In genomic region chr6:85453052-85453451, GRCh38 we compare ENCODE assay signal across 15 cellular contexts. TPM values are rescaled to one million over a fixed set of nuclear protein-coding genes. Genes with fewer than 3 reads are reported as not detected.
A peak's percentile ranks its signal among the peaks of the same experiment; 100 is the strongest.
DNase-seq lines count a peak whose midpoint lies in the region; ATAC-seq and TF ChIP-seq lines count a peak whose summit lies in the region.
"Had no signal": no experiment of that assay in that cellular context is flagged by ENCODE, and none has a peak within 500 bp of the region (broad histone marks: within the 10 kb centered on the region; RNA-seq: fewer than 3 reads in every experiment).

No MANE protein-coding gene starts in this region.

- no peak overlapping the region for H3K9ac ChIP-seq in smooth muscle cell (ENCODE audit: low read depth)
- H3K9ac ChIP-seq: neural progenitor cell had no signal

- peaks cover 13 to 57% (median 29%) of the 10 kb centered on the region in 3 donors for H3K4me1 ChIP-seq in esophagus squamous epithelium
- no peaks in the 10 kb centered on the region for H3K4me1 ChIP-seq in smooth muscle cell (ENCODE audit: low read depth)
- H3K4me1 ChIP-seq: neural progenitor cell had no signal

- intact Hi-C loops in activated CD4-positive, alpha-beta T cell treated with anti-CD3 and anti-CD28 coated beads, Interleukin-2, amount 10 ng/mL, durations not matched to agents 24 days and 14 days (cut with micrococcal nuclease) = loop anchor here (5.0 kb wide), 1 partner anchor 51 kb away; no protein-coding TSS in a partner anchor
- intact Hi-C loops in activated B cell treated with CpG ODN at 0.5 μM for 24 hours (cut with micrococcal nuclease) (no loop called here), esophagus squamous epithelium (cut with DNase I) (no loop called here)

- H3K79me2 ChIP-seq in smooth muscle cell (ENCODE audit: low read depth) = peaks cover 84% of the 10 kb centered on the region

- POLR2A ChIA-PET in activated B cell treated with CpG ODN at 0.5 μM for 24 hours (lab: Charles Lee) = no interaction called here

- H3K9me3 ChIP-seq in esophagus squamous epithelium (no peaks in the 10 kb centered on the region), smooth muscle cell (replicated peaks; ENCODE audit: low read depth) (no peaks in the 10 kb centered on the region)
- H3K9me3 ChIP-seq: upper lobe of right lung had no signal

- H3F3A ChIP-seq in smooth muscle cell (ENCODE audit: low read depth) = no peaks in the 10 kb centered on the region

- CTCF ChIA-PET in activated B cell treated with CpG ODN at 0.5 μM for 24 hours (lab: Charles Lee) = interaction anchor here (1.0 kb wide), 1 partner anchor 30 kb away, joined by 5 read pairs; no protein-coding TSS in a partner anchor

- TF ChIP-seq CTCF in activated B cell treated with CpG ODN at 0.5 μM for 24 hours (IDR thresholded peaks at IDR 0.05) (no peak), esophagus squamous epithelium (IDR thresholded peaks at IDR 0.05) (no peak), smooth muscle cell (IDR thresholded peaks at IDR 0.05; ENCODE audit: borderline replicate concordance, insufficient read depth, poor library complexity, severe bottlenecking) (no peak)

- peaks cover 79% of the 10 kb centered on the region for H3K4me1 Mint-ChIP-seq in activated CD4-positive, alpha-beta T cell treated with anti-CD3 and anti-CD28 coated beads, Interleukin-2, amount 10 ng/mL, durations not matched to agents 24 days and 14 days
- peaks cover 92% of the 10 kb centered on the region for H3K4me1 Mint-ChIP-seq in activated B cell treated with CpG ODN at 0.5 μM for 24 hours

- peaks cover 0 to 33% (median 0%) of the 10 kb centered on the region in 4 donors for H3K27me3 ChIP-seq in esophagus squamous epithelium
- no peaks in the 10 kb centered on the region for H3K27me3 ChIP-seq in smooth muscle cell (ENCODE audit: low read depth)

- no peak for ATAC-seq in activated B cell treated with CpG ODN at 0.5 μM for 24 hours (ENCODE audit: low read depth)
- no peak for ATAC-seq in GM18873 (IDR thresholded peaks at IDR 0.05; ENCODE audit: low FRiP score, unreplicated experiment)
- ATAC-seq in HG03354 (IDR thresholded peaks at IDR 0.05; ENCODE audit: poor library complexity, severe bottlenecking, unreplicated experiment) = no peak
- ATAC-seq: upper lobe of right lung had no signal

- peaks cover 43% of the 10 kb centered on the region for H3K36me3 Mint-ChIP-seq in activated CD4-positive, alpha-beta T cell treated with anti-CD3 and anti-CD28 coated beads, Interleukin-2, amount 10 ng/mL, durations not matched to agents 24 days and 14 days (ENCODE audit: low read depth)
- peaks cover 4% of the 10 kb centered on the region for H3K36me3 Mint-ChIP-seq in activated B cell treated with CpG ODN at 0.5 μM for 24 hours (ENCODE audit: low read depth)
- H3K36me3 Mint-ChIP-seq: neural progenitor cell had no signal

- WGBS in esophagus squamous epithelium, 2 donors = 83 to 100% methylated on average over 2 of the region's 2 CpGs
- 88% methylated on average over 2 of the region's 2 CpGs for WGBS in smooth muscle cell (ENCODE audit: low lambda C conversion rate)

- H4K20me1 ChIP-seq in smooth muscle cell (ENCODE audit: low read depth) = peaks cover 33% of the 10 kb centered on the region

- no peak for DNase-seq in activated CD4-positive, alpha-beta T cell treated with anti-CD3 and anti-CD28 coated beads, Interleukin-2, amount 10 ng/mL, durations not matched to agents 24 days and 14 days
- DNase-seq in activated CD4-positive, alpha-beta T cell treated with anti-CD3 and anti-CD28 coated beads, Interleukin-2, amount 50 U/mL, for 4 hours = no peak
- DNase-seq in activated B cell treated with CpG ODN at 0.5 μM for 24 hours = no peak
- no peak for DNase-seq in esophagus squamous epithelium (lab: John Stamatoyannopoulos, UW)
- DNase-seq in smooth muscle cell (lab: John Stamatoyannopoulos, UW; ENCODE audit: unreplicated experiment) = no peak
- no peak for DNase-seq in NCI-H2227 treated with DMSO at 0.1 percent for 48 hours (lab: John Stamatoyannopoulos, UW)
- DNase-seq: central memory CD4-positive, alpha-beta T cell; GOT3; kidney glomerular epithelial cell; NCI-H1048; NCI-H510A treated with DMSO at 0.1 percent for 48 hours; upper lobe of right lung had no signal

- H2AFZ ChIP-seq in smooth muscle cell (ENCODE audit: low read depth) = no peak overlapping the region
- H2AFZ ChIP-seq: neural progenitor cell had no signal

- H3K9me3 Mint-ChIP-seq in activated CD4-positive, alpha-beta T cell treated with anti-CD3 and anti-CD28 coated beads, Interleukin-2, amount 10 ng/mL, durations not matched to agents 24 days and 14 days = no peaks in the 10 kb centered on the region
- no peaks in the 10 kb centered on the region for H3K9me3 Mint-ChIP-seq in activated B cell treated with CpG ODN at 0.5 μM for 24 hours
- H3K9me3 Mint-ChIP-seq: neural progenitor cell had no signal

- H3K4me2 ChIP-seq in smooth muscle cell = peak overlapping the region; percentile 97
- H3K4me2 ChIP-seq: neural progenitor cell had no signal

- peak overlapping the region; percentile 54 for H3K27ac Mint-ChIP-seq in activated CD4-positive, alpha-beta T cell treated with anti-CD3 and anti-CD28 coated beads, Interleukin-2, amount 10 ng/mL, durations not matched to agents 24 days and 14 days
- H3K27ac Mint-ChIP-seq in activated B cell treated with CpG ODN at 0.5 μM for 24 hours = peak overlapping the region; percentile 65
- H3K27ac Mint-ChIP-seq: neural progenitor cell had no signal

- H3K4me3 Mint-ChIP-seq in activated CD4-positive, alpha-beta T cell treated with anti-CD3 and anti-CD28 coated beads, Interleukin-2, amount 10 ng/mL, durations not matched to agents 24 days and 14 days = peak overlapping the region; percentile 87
- H3K4me3 Mint-ChIP-seq in activated B cell treated with CpG ODN at 0.5 μM for 24 hours = peak overlapping the region; percentile 16
- H3K4me3 Mint-ChIP-seq: neural progenitor cell had no signal

- H3K36me3 ChIP-seq in esophagus squamous epithelium = no peaks in the 10 kb centered on the region
- H3K36me3 ChIP-seq in smooth muscle cell (ENCODE audit: low read depth) = no peaks in the 10 kb centered on the region
- H3K36me3 ChIP-seq: neural progenitor cell, upper lobe of right lung had no signal

- H3K27me3 Mint-ChIP-seq in activated CD4-positive, alpha-beta T cell treated with anti-CD3 and anti-CD28 coated beads, Interleukin-2, amount 10 ng/mL, durations not matched to agents 24 days and 14 days = peaks cover 9% of the 10 kb centered on the region
- H3K27me3 Mint-ChIP-seq in activated B cell treated with CpG ODN at 0.5 μM for 24 hours = peaks cover 8% of the 10 kb centered on the region

- TF ChIP-seq POLR2A in esophagus squamous epithelium (IDR thresholded peaks at IDR 0.05) = no peak

- H3K4me3 ChIP-seq in esophagus squamous epithelium (no peak overlapping the region), smooth muscle cell (no peak overlapping the region)
- H3K4me3 ChIP-seq: neural progenitor cell, upper lobe of right lung had no signal

- H3K27ac ChIP-seq in esophagus squamous epithelium (peak overlapping the region in 3 of 4 donors; percentile 5 to 48 (median 36)), smooth muscle cell (ENCODE audit: low read depth) (peak overlapping the region; percentile 90)
- H3K27ac ChIP-seq: neural progenitor cell, upper lobe of right lung had no signal

RNA-seq across cellular contexts. Expression of gene NT5E, which starts 3.2 kb away (rescaled TPM):
- total RNA-seq in activated CD4-positive, alpha-beta T cell treated with anti-CD3 and anti-CD28 coated beads, Interleukin-2, amount 10 ng/mL, durations not matched to agents 24 days and 14 days = 14.8 and 15.2 TPM in 2 replicates
- total RNA-seq in activated B cell treated with CpG ODN at 0.5 μM for 24 hours = 5.8 and 6.6 TPM in 2 replicates
- total RNA-seq in esophagus squamous epithelium = 1 to 10 TPM in 3 of 4 donors, under 1 TPM in 1; 0.68 to 6.7 (median 3.2) TPM
- 124 and 137 TPM in 2 replicates for total RNA-seq in smooth muscle cell
- polyA plus RNA-seq in smooth muscle cell = 72.8 and 88.6 TPM in 2 replicates
